Comparison of ENCODE assay signal across 23 cellular contexts in genomic region chr16:74469946-74470478, GRCh38. TPM values are rescaled to one million over a fixed set of nuclear protein-coding genes. Genes with fewer than 3 reads are reported as not detected.
"Had no signal": no experiment of that assay in that cellular context is flagged by ENCODE, and none has a peak within 500 bp of the region (broad histone marks: within the 10 kb centered on the region; RNA-seq: fewer than 3 reads in every experiment).

No MANE protein-coding gene starts in this region.

- H3K27ac ChIP-seq: coronary artery, epithelial cell of prostate, gastroesophageal sphincter, heart right ventricle, neutrophil, pancreas, psoas muscle, right atrium auricular region, upper lobe of right lung, VCaP had no signal

- H3K9me3 Mint-ChIP-seq: activated naive CD4-positive, alpha-beta T cell treated with anti-CD3 and anti-CD28 coated beads for 36 hours; natural killer cell treated with Interleukin-12 subunit alpha and Interleukin-12 subunit beta and Interleukin-15 and Interleukin-18, amount 100 ng/mL, for 72 hours had no signal

- FAIRE-seq: bronchial epithelial cell, pancreas had no signal

- ATAC-seq: gastroesophageal sphincter; heart right ventricle; left cardiac atrium; natural killer cell treated with Interleukin-12 subunit alpha and Interleukin-12 subunit beta and Interleukin-15 and Interleukin-18, amount 100 ng/mL, for 72 hours; pancreas; psoas muscle; stimulated activated naive CD8-positive, alpha-beta T cell treated with anti-CD3 and anti-CD28 coated beads, Interleukin-15, Interleukin-2, amounts not matched to agents 100 U/mL and 50 U/mL, for 24 hours; upper lobe of right lung had no signal

- H3K27ac Mint-ChIP-seq: activated naive CD4-positive, alpha-beta T cell treated with anti-CD3 and anti-CD28 coated beads for 36 hours; natural killer cell treated with Interleukin-12 subunit alpha and Interleukin-12 subunit beta and Interleukin-15 and Interleukin-18, amount 100 ng/mL, for 72 hours had no signal

- H3K4me1 ChIP-seq: gastroesophageal sphincter, psoas muscle, right atrium auricular region, upper lobe of right lung had no signal

- H3K27me3 ChIP-seq: gastroesophageal sphincter, heart right ventricle, neutrophil, pancreas, right atrium auricular region, upper lobe of right lung had no signal

- H3K9me3 ChIP-seq: gastroesophageal sphincter, heart right ventricle, neutrophil, pancreas, psoas muscle, right atrium auricular region, upper lobe of right lung had no signal

- H3K4me3 ChIP-seq: coronary artery, gastroesophageal sphincter, heart right ventricle, pancreas, psoas muscle, right atrium auricular region, upper lobe of right lung had no signal

- H3K27me3 Mint-ChIP-seq: natural killer cell treated with Interleukin-12 subunit alpha and Interleukin-12 subunit beta and Interleukin-15 and Interleukin-18, amount 100 ng/mL, for 72 hours had no signal

- DNase-seq: activated CD4-positive, alpha-beta T cell treated with anti-CD3 and anti-CD28 coated beads for 1 hour; activated CD4-positive, alpha-beta T cell treated with anti-CD3 and anti-CD28 coated beads, Interleukin-2, amount 50 U/mL, for 1 hour; activated CD8-positive, alpha-beta memory T cell treated with anti-CD3 and anti-CD28 coated beads for 24 hours; activated CD8-positive, alpha-beta memory T cell treated with anti-CD3 and anti-CD28 coated beads, Interleukin-2, amount 50 U/mL, for 4 hours; activated naive CD4-positive, alpha-beta T cell treated with anti-CD3 and anti-CD28 coated beads for 36 hours; activated T-cell treated with anti-CD3 and anti-CD28 coated beads, Interleukin-2, amount 50 U/mL, for 48 hours; amygdala; heart right ventricle; islet precursor cell; left cardiac atrium; pancreas; psoas muscle; stimulated activated CD4-positive, alpha-beta T cell treated with anti-CD3 and anti-CD28 coated beads, Interleukin-4, amount 100 ng/mL, for 24 hours; stimulated activated naive CD8-positive, alpha-beta T cell treated with anti-CD3 and anti-CD28 coated beads, Interleukin-15, Interleukin-2, amounts not matched to agents 100 U/mL and 50 U/mL, for 24 hours; upper lobe of right lung had no signal

- H3K4me3 Mint-ChIP-seq: activated naive CD4-positive, alpha-beta T cell treated with anti-CD3 and anti-CD28 coated beads for 36 hours; natural killer cell treated with Interleukin-12 subunit alpha and Interleukin-12 subunit beta and Interleukin-15 and Interleukin-18, amount 100 ng/mL, for 72 hours had no signal

RNA-seq across cellular contexts. Expression of gene CLEC18B, which starts 48.7 kb away (rescaled TPM):
- total RNA-seq: activated naive CD4-positive, alpha-beta T cell treated with anti-CD3 and anti-CD28 coated beads for 36 hours; right atrium auricular region; upper lobe of right lung had no signal
